In genomic region chr17:17814162-17815061, GRCh38 we compare ENCODE assay signal across 15 cellular contexts. TPM values are rescaled to one million over a fixed set of nuclear protein-coding genes. Genes with fewer than 3 reads are reported as not detected.
DNase-seq lines count a peak whose midpoint lies in the region; ATAC-seq lines count a peak whose summit lies in the region.
"Had no signal": no experiment of that assay in that cellular context is flagged by ENCODE, and none has a peak within 500 bp of the region (broad histone marks: within the 10 kb centered on the region; RNA-seq: fewer than 3 reads in every experiment).

No MANE protein-coding gene starts in this region.

- H3K27ac ChIP-seq in epithelial cell of prostate = peak overlapping the region; percentile 9
- H3K27ac ChIP-seq in stomach smooth muscle (ENCODE audit: low read length) = peak overlapping the region; percentile 18
- H3K27ac ChIP-seq: cardiac muscle cell, parathyroid adenoma had no signal

- POLR2A ChIA-PET in activated CD4-positive, alpha-beta memory T cell treated with anti-CD3 and anti-CD28 coated beads for 36 hours (lab: Charles Lee) = interaction anchor here (1.3 to 3.0 kb wide), 3 partner anchors 10 to 22 kb away, joined by 5 to 10 read pairs (median 9); partner anchors contain the start of gene SREBF1
- POLR2A ChIA-PET in activated CD4-positive, alpha-beta memory T cell treated with anti-CD3 and anti-CD28 coated beads, Interleukin-2, amount 10 ng/mL, durations not matched to agents 7 days and 5 days (lab: Charles Lee) = interaction anchor here (1.9 to 2.7 kb wide), 4 partner anchors 8 to 39 kb away, joined by 5 to 13 read pairs (median 11); partner anchors contain the start of gene SREBF1

- ATAC-seq in left lobe of liver = no peak
- ATAC-seq: GM23338 had no signal

- peaks cover 7% of the 10 kb centered on the region for H3K4me1 Mint-ChIP-seq in activated CD4-positive, alpha-beta memory T cell treated with anti-CD3 and anti-CD28 coated beads for 36 hours (ENCODE audit: low read depth)
- peaks cover 22% of the 10 kb centered on the region for H3K4me1 Mint-ChIP-seq in activated CD4-positive, alpha-beta memory T cell treated with anti-CD3 and anti-CD28 coated beads, Interleukin-2, amount 10 ng/mL, durations not matched to agents 7 days and 5 days

- no peak overlapping the region for H3K4me3 Mint-ChIP-seq in activated CD4-positive, alpha-beta memory T cell treated with anti-CD3 and anti-CD28 coated beads for 36 hours
- H3K4me3 Mint-ChIP-seq in activated CD4-positive, alpha-beta memory T cell treated with anti-CD3 and anti-CD28 coated beads, Interleukin-2, amount 10 ng/mL, durations not matched to agents 7 days and 5 days = no peak overlapping the region
- H3K4me3 Mint-ChIP-seq: activated naive CD4-positive, alpha-beta T cell treated with anti-CD3 and anti-CD28 coated beads for 36 hours; GM23338 had no signal

- no peaks in the 10 kb centered on the region for H3K9me3 ChIP-seq in stomach smooth muscle (ENCODE audit: control insufficient read depth in 2 of 2, low read length in 2 of 2)

- H3K9me3 Mint-ChIP-seq in activated CD4-positive, alpha-beta memory T cell treated with anti-CD3 and anti-CD28 coated beads for 36 hours = no peaks in the 10 kb centered on the region
- no peaks in the 10 kb centered on the region for H3K9me3 Mint-ChIP-seq in activated CD4-positive, alpha-beta memory T cell treated with anti-CD3 and anti-CD28 coated beads, Interleukin-2, amount 10 ng/mL, durations not matched to agents 7 days and 5 days
- H3K9me3 Mint-ChIP-seq: activated naive CD4-positive, alpha-beta T cell treated with anti-CD3 and anti-CD28 coated beads for 36 hours; GM23338 had no signal

- H3K27me3 ChIP-seq in stomach smooth muscle (ENCODE audit: control insufficient read depth in 1 of 2, insufficient read depth in 2 of 2, low read length in 2 of 2) = no peaks in the 10 kb centered on the region
- H3K27me3 ChIP-seq: cardiac muscle cell had no signal

- peaks cover 52% of the 10 kb centered on the region for H3K36me3 Mint-ChIP-seq in activated CD4-positive, alpha-beta memory T cell treated with anti-CD3 and anti-CD28 coated beads for 36 hours
- peaks cover 60% of the 10 kb centered on the region for H3K36me3 Mint-ChIP-seq in activated CD4-positive, alpha-beta memory T cell treated with anti-CD3 and anti-CD28 coated beads, Interleukin-2, amount 10 ng/mL, durations not matched to agents 7 days and 5 days (ENCODE audit: low read depth)

- H3K4me1 ChIP-seq in stomach smooth muscle (ENCODE audit: control insufficient read depth, insufficient read depth, low read length) = peaks cover 58% of the 10 kb centered on the region

- no peak for DNase-seq in activated CD4-positive, alpha-beta memory T cell treated with anti-CD3 and anti-CD28 coated beads for 36 hours
- no peak for DNase-seq in activated CD4-positive, alpha-beta memory T cell treated with anti-CD3 and anti-CD28 coated beads, Interleukin-2, amount 10 ng/mL, durations not matched to agents 7 days and 5 days
- DNase-seq in NCI-H69 (lab: John Stamatoyannopoulos, UW) (peak; percentile 23), epithelial cell of prostate (ENCODE audit: low read depth, low spot score) (no peak), left lobe of liver (ENCODE audit: low spot score) (no peak), amniotic stem cell (lab: John Stamatoyannopoulos, UW) (no peak)
- no peak for DNase-seq in stimulated activated CD4-positive, alpha-beta T cell treated with anti-CD3 and anti-CD28 coated beads, Interleukin-15, amount 100 ng/mL, for 24 hours
- DNase-seq: activated naive CD4-positive, alpha-beta T cell treated with anti-CD3 and anti-CD28 coated beads for 36 hours; COR-L47; islet precursor cell; MV-4-11 had no signal

- H3K36me3 ChIP-seq in stomach smooth muscle (ENCODE audit: control insufficient read depth in 2 of 2, insufficient read depth in 2 of 2, low read length in 2 of 2) = peaks cover 19 to 27% of the 10 kb centered on the region in 2 donors
- H3K36me3 ChIP-seq: cardiac muscle cell had no signal

- no peak overlapping the region for H3K9ac ChIP-seq in stomach smooth muscle (ENCODE audit: low read length in 2 of 2)
- H3K9ac ChIP-seq: parathyroid adenoma had no signal

- H3K27me3 Mint-ChIP-seq in activated CD4-positive, alpha-beta memory T cell treated with anti-CD3 and anti-CD28 coated beads for 36 hours = no peaks in the 10 kb centered on the region
- no peaks in the 10 kb centered on the region for H3K27me3 Mint-ChIP-seq in activated CD4-positive, alpha-beta memory T cell treated with anti-CD3 and anti-CD28 coated beads, Interleukin-2, amount 10 ng/mL, durations not matched to agents 7 days and 5 days

- intact Hi-C loops in activated CD4-positive, alpha-beta memory T cell treated with anti-CD3 and anti-CD28 coated beads for 36 hours (cut with micrococcal nuclease) = no loop called here

- H3K27ac Mint-ChIP-seq in activated CD4-positive, alpha-beta memory T cell treated with anti-CD3 and anti-CD28 coated beads for 36 hours = peak overlapping the region; percentile 10
- H3K27ac Mint-ChIP-seq in activated CD4-positive, alpha-beta memory T cell treated with anti-CD3 and anti-CD28 coated beads, Interleukin-2, amount 10 ng/mL, durations not matched to agents 7 days and 5 days = no peak overlapping the region
- H3K27ac Mint-ChIP-seq: activated naive CD4-positive, alpha-beta T cell treated with anti-CD3 and anti-CD28 coated beads for 36 hours; GM23338 had no signal

- CTCF ChIA-PET in activated CD4-positive, alpha-beta memory T cell treated with anti-CD3 and anti-CD28 coated beads for 36 hours (lab: Charles Lee) = interaction anchor here (0.7 to 9.5 kb wide), 6 partner anchors 13 to 44 kb away, joined by 3 to 173 read pairs (median 8); partner anchors contain the start of gene SREBF1
- CTCF ChIA-PET in activated CD4-positive, alpha-beta memory T cell treated with anti-CD3 and anti-CD28 coated beads, Interleukin-2, amount 10 ng/mL, durations not matched to agents 7 days and 5 days (lab: Charles Lee) = interaction anchor here (0.6 to 6.4 kb wide), 3 partner anchors 7 to 101 kb away, joined by 3 to 89 read pairs (median 24); no protein-coding TSS in a partner anchor

- H3K4me3 ChIP-seq in stomach smooth muscle (ENCODE audit: low read length in 2 of 2) = no peak overlapping the region
- H3K4me3 ChIP-seq: cardiac muscle cell, GM23338 had no signal

RNA-seq across cellular contexts. Expression of gene SREBF1, which starts 22.4 kb away (rescaled TPM):
- 100 to 1,000 TPM in 1 of 2 experiments, 10 to 100 TPM in 1; 93.7 to 106 TPM for total RNA-seq in activated CD4-positive, alpha-beta memory T cell treated with anti-CD3 and anti-CD28 coated beads for 36 hours
- total RNA-seq in activated CD4-positive, alpha-beta memory T cell treated with anti-CD3 and anti-CD28 coated beads, Interleukin-2, amount 10 ng/mL, durations not matched to agents 7 days and 5 days = 100 to 1,000 TPM; 177 to 186 TPM
- 220 TPM for total RNA-seq in left lobe of liver
